ENCODE assay signal across 8 cellular contexts in genomic region chr18:23259701-23260661, GRCh38.
DNase-seq lines count a peak whose midpoint lies in the region; ATAC-seq and TF ChIP-seq lines count a peak whose summit lies in the region.

No MANE protein-coding gene starts in this region.

- no peaks in the 10 kb centered on the region for H3K36me3 ChIP-seq in CD8-positive, alpha-beta memory T cell (ENCODE audit: insufficient read depth, low read length)
- H3K36me3 ChIP-seq in NT2/D1 (ENCODE audit: insufficient read depth, insufficient read length, low read length), result peaks cover 35% of the 10 kb centered on the region
- H3K36me3 ChIP-seq in skeletal muscle tissue (ENCODE audit: control insufficient read depth in 3 of 3, insufficient read depth in 3 of 3, low read length in 3 of 3), result peaks cover 0 to 6% (median 0%) of the 10 kb centered on the region in 3 donors

- no peaks in the 10 kb centered on the region for H3K27me3 ChIP-seq in CD8-positive, alpha-beta memory T cell (ENCODE audit: insufficient read depth, low read length, poor library complexity, severe bottlenecking)
- H3K27me3 ChIP-seq in NT2/D1 (ENCODE audit: insufficient read depth, insufficient read length) (no peaks in the 10 kb centered on the region), skeletal muscle tissue (ENCODE audit: control insufficient read depth in 3 of 3, insufficient read depth in 3 of 3, low read length in 3 of 3) (no peaks in the 10 kb centered on the region)

- peak in 2 of 5 donors; percentile 7 to 15 for DNase-seq in CD8-positive, alpha-beta memory T cell
- DNase-seq in NT2/D1 (ENCODE audit: low read depth, low spot score) (no peak), MCF 10A (ENCODE audit: unreplicated experiment) (peak; percentile 66), iPS-NIHi7 (ENCODE audit: extremely low spot score) (peak; percentile 89), NCI-H1694 treated with DMSO at 0.1 percent for 48 hours (lab: John Stamatoyannopoulos, UW) (no peak)

- H3K27ac Mint-ChIP-seq in CD8-positive, alpha-beta memory T cell, result peak overlapping the region in 7 of 8 donors; percentile 51 to 83 (median 79)
- H3K27ac Mint-ChIP-seq in MCF 10A (ENCODE audit: low read depth, unreplicated experiment), result peak overlapping the region; percentile 84

- intact Hi-C loops in MCF 10A (cut with micrococcal nuclease), result loop anchor here (10.0 kb wide), 1 partner anchor 125 kb away; the partner anchor contains the start of gene CABLES1

- no peaks in the 10 kb centered on the region for H3K9me3 ChIP-seq in CD8-positive, alpha-beta memory T cell (ENCODE audit: low read length)
- H3K9me3 ChIP-seq in NT2/D1 (ENCODE audit: insufficient read depth, low read length), result no peaks in the 10 kb centered on the region
- no peaks in the 10 kb centered on the region for H3K9me3 ChIP-seq in skeletal muscle tissue (ENCODE audit: control insufficient read depth in 3 of 3, low read length in 3 of 3)

- H3K9me3 Mint-ChIP-seq in CD8-positive, alpha-beta memory T cell, result no peaks in the 10 kb centered on the region
- no peaks in the 10 kb centered on the region for H3K9me3 Mint-ChIP-seq in MCF 10A (ENCODE audit: unreplicated experiment)

- POLR2A ChIA-PET in CD8-positive, alpha-beta memory T cell (lab: Charles Lee), result no interaction called here
- POLR2A ChIA-PET in MCF 10A (lab: Yijun Ruan, JAX), result interaction anchor here (0.7 to 1.3 kb wide), 6 partner anchors 9 to 240 kb away, joined by 3 to 5 read pairs (median 3); partner anchors contain the start of gene RIOK3

- peak overlapping the region; percentile 34 for H3K27ac ChIP-seq in CD8-positive, alpha-beta memory T cell (ENCODE audit: low read depth, low read length)
- peak overlapping the region; percentile 10 for H3K27ac ChIP-seq in skeletal muscle tissue (ENCODE audit: low read depth, low read length)

- peak overlapping the region; percentile 3 to 88 (median 75) for H3K4me3 Mint-ChIP-seq in CD8-positive, alpha-beta memory T cell
- H3K4me3 Mint-ChIP-seq in MCF 10A (ENCODE audit: unreplicated experiment), result peak overlapping the region; percentile 62

- peak overlapping the region; percentile 38 for H3K4me3 ChIP-seq in CD8-positive, alpha-beta memory T cell (ENCODE audit: low read length)
- H3K4me3 ChIP-seq in NT2/D1 (ENCODE audit: insufficient read length, low read depth) (no peak overlapping the region), skeletal muscle tissue (ENCODE audit: low read length in 3 of 3) (peak overlapping the region; percentile 24 to 64 (median 45))

- no peak for TF ChIP-seq CTCF in MCF 10A (IDR thresholded peaks at IDR 0.05; ENCODE audit: unreplicated experiment)

- no peaks in the 10 kb centered on the region for H3K36me3 Mint-ChIP-seq in CD8-positive, alpha-beta memory T cell
- no peaks in the 10 kb centered on the region for H3K36me3 Mint-ChIP-seq in MCF 10A (ENCODE audit: insufficient read depth, unreplicated experiment)

- ATAC-seq in GM19043 (IDR thresholded peaks at IDR 0.05; ENCODE audit: low read depth, unreplicated experiment), result peak; percentile 66
- peak; percentile 73 for ATAC-seq in HG03571 (IDR thresholded peaks at IDR 0.05; ENCODE audit: unreplicated experiment)

- CTCF ChIA-PET in CD8-positive, alpha-beta memory T cell (lab: Charles Lee), result no interaction called here
- CTCF ChIA-PET in MCF 10A (lab: Yijun Ruan, JAX), result interaction anchor here (0.6 to 1.1 kb wide), 6 partner anchors 9 to 293 kb away, joined by 3 to 10 read pairs (median 3); no protein-coding TSS in a partner anchor

- BruUV-seq in MCF 10A (replicated peaks; lab: Mats Ljungman, UMichigan), result no TSS peak

- peaks cover 22 to 30% (median 26%) of the 10 kb centered on the region in 3 donors for H3K4me1 Mint-ChIP-seq in CD8-positive, alpha-beta memory T cell
- peaks cover 21% of the 10 kb centered on the region for H3K4me1 Mint-ChIP-seq in MCF 10A (ENCODE audit: insufficient read depth, unreplicated experiment)

- H3K4me1 ChIP-seq in CD8-positive, alpha-beta memory T cell (ENCODE audit: insufficient read depth, low read length), result peaks cover 31% of the 10 kb centered on the region
- peaks cover 8% of the 10 kb centered on the region for H3K4me1 ChIP-seq in NT2/D1 (ENCODE audit: insufficient read depth, insufficient read length)
- H3K4me1 ChIP-seq in skeletal muscle tissue (ENCODE audit: control insufficient read depth in 3 of 3, insufficient read depth in 3 of 3, low read length in 3 of 3), result peaks cover 13 to 25% (median 19%) of the 10 kb centered on the region in 3 donors

- H3K27me3 Mint-ChIP-seq in CD8-positive, alpha-beta memory T cell, result no peaks in the 10 kb centered on the region
- no peaks in the 10 kb centered on the region for H3K27me3 Mint-ChIP-seq in MCF 10A (ENCODE audit: insufficient read depth, unreplicated experiment)

- H3K9ac ChIP-seq in NT2/D1 (ENCODE audit: insufficient read length, low read depth) (peak overlapping the region; percentile 68), skeletal muscle tissue (ENCODE audit: low read depth in 1 of 3, low read length in 3 of 3) (peak overlapping the region in 2 of 3 donors; percentile 46 to 69)

Comparison
In these comparisons a context has a peak if more than half of its experiments do, and no peak if none do; other contexts are left out.
1. DNase-seq: peak in MCF 10A (single experiment) and iPS-NIHi7 (single experiment); none in NT2/D1 (single experiment) and NCI-H1694 treated with DMSO at 0.1 percent for 48 hours (single experiment).